ENCODE assay signal across 23 cellular contexts in the genomic region with DNA sequence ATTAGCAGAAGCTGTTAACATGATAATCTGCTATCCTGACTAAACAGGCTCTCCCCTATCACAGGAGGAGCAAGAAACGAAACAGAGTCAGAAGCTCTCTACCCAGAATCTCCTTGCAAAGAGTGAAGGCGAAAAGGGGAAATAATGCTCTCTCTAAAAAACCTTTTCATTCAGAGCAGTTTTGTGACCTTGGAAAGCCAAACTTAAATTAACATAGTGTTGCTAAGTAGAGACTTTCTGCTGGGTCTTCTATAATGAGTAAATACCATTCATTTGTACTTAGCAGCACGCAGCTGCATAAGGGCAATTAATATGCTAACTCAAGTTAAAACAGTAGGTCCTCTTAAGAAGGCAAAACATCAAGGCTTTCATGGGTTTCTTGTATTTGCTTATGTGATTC.
DNase-seq lines count a peak whose midpoint lies in the region; ATAC-seq and TF ChIP-seq lines count a peak whose summit lies in the region.
"Had no signal": no experiment of that assay in that cellular context is flagged by ENCODE, and none has a peak within 500 bp of the region (broad histone marks: within the 10 kb centered on the region; RNA-seq: fewer than 3 reads in every experiment).

No MANE protein-coding gene starts in this region.

- no peak overlapping the region for H3K4me2 ChIP-seq in Karpas-422 (ENCODE audit: low read depth, low read length, poor library complexity, severe bottlenecking)

- H4K20me1 ChIP-seq in Karpas-422 (ENCODE audit: insufficient read depth, low read depth, low read length), result no peaks in the 10 kb centered on the region

- H3K4me3 ChIP-seq in iPS-20b (ENCODE audit: low read length), result peak overlapping the region; percentile 31; the same call in 1 of the 2 replicates
- no peak overlapping the region for H3K4me3 ChIP-seq in Karpas-422 (ENCODE audit: low read length)
- H3K4me3 ChIP-seq: dorsolateral prefrontal cortex, GM23248, lung, skin epidermis, suprapubic skin had no signal

- DNase-seq in GM13976 (ENCODE audit: low spot score), result peak; percentile 17
- peak; percentile 23 for DNase-seq in RPMI8226
- no peak for DNase-seq in T1000 (lab: John Stamatoyannopoulos, UW)
- DNase-seq in RKO (ENCODE audit: low spot score), result no peak
- no peak for DNase-seq in Karpas-422
- DNase-seq in activated effector memory CD4-positive, alpha-beta T cell treated with anti-CD3 and anti-CD28 coated beads, Interleukin-2, amount 50 U/mL, for 16 hours, result no peak
- DNase-seq: activated CD8-positive, alpha-beta memory T cell treated with anti-CD3 and anti-CD28 coated beads, Interleukin-2, amount 50 U/mL, for 4 hours; activated naive CD8-positive, alpha-beta T cell treated with anti-CD3 and anti-CD28 coated beads, Interleukin-2, amount 10 ng/mL, durations not matched to agents 7 days and 5 days; dorsolateral prefrontal cortex; GM23248; KBM-7; kidney glomerular epithelial cell; NCI-H1694 treated with DMSO at 0.1 percent for 48 hours; NCI-H748 treated with DMSO at 0.1 percent for 48 hours; stimulated activated CD4-positive, alpha-beta T cell treated with anti-CD3 and anti-CD28 coated beads, Interleukin-2, amount 100 ng/mL, for 24 hours; T-helper 17 cell had no signal

- no peaks in the 10 kb centered on the region for H3K9me2 ChIP-seq in Karpas-422 (replicated peaks; ENCODE audit: insufficient read depth, low read length)

- H3K27ac ChIP-seq in iPS-20b (ENCODE audit: low read length), result peak overlapping the region; percentile 63
- no peak overlapping the region for H3K27ac ChIP-seq in Karpas-422 (ENCODE audit: low read length)
- H3K27ac ChIP-seq: C4-2B, dorsolateral prefrontal cortex, GM23248, skin epidermis, suprapubic skin had no signal

- ATAC-seq in HG03196 (IDR thresholded peaks at IDR 0.05; ENCODE audit: unreplicated experiment), result peak; percentile 61
- ATAC-seq: stimulated activated effector memory CD8-positive, alpha-beta T cell treated with anti-CD3 and anti-CD28 coated beads, Interleukin-12 subunit alpha, Interleukin-12 subunit beta, amount 100 ng/mL, for 72 hours; T-helper 17 cell had no signal

- in situ Hi-C loops in GM13976 (cut with MboI; ENCODE audit: low sequenced_read_pairs, unreplicated experiment), result no loop called here

- peak overlapping the region; percentile 52; the same call in 1 of the 2 replicates for H3K9ac ChIP-seq in iPS-20b (ENCODE audit: low read depth, low read length)
- no peak overlapping the region for H3K9ac ChIP-seq in Karpas-422 (ENCODE audit: low read length)
- H3K9ac ChIP-seq: GM23248 had no signal

- H3K27me3 ChIP-seq in iPS-20b (ENCODE audit: insufficient read depth, low read length), result no peaks in the 10 kb centered on the region; the same call in 1 of the 2 replicates
- H3K27me3 ChIP-seq in Karpas-422 (ENCODE audit: low read length), result no peaks in the 10 kb centered on the region

- H3K79me2 ChIP-seq in Karpas-422 (ENCODE audit: low read length), result no peaks in the 10 kb centered on the region

- H3K36me3 ChIP-seq in iPS-20b (ENCODE audit: insufficient read depth, low read depth, low read length) (no peaks in the 10 kb centered on the region), Karpas-422 (ENCODE audit: insufficient read depth, low read length) (no peaks in the 10 kb centered on the region)
- H3K36me3 ChIP-seq: suprapubic skin had no signal

- TF ChIP-seq CTCF in GM13976 (IDR thresholded peaks at IDR 0.05; ENCODE audit: borderline replicate concordance, control extremely low read depth, extremely low read depth, insufficient read depth, missing control alignments), result no peak

- H3K4me1 ChIP-seq in iPS-20b (ENCODE audit: insufficient read depth, low read length), result peaks cover 27% of the 10 kb centered on the region; the same call in 1 of the 2 replicates
- H3K4me1 ChIP-seq in Karpas-422 (ENCODE audit: low read length), result no peaks in the 10 kb centered on the region
- H3K4me1 ChIP-seq: suprapubic skin had no signal

- no peaks in the 10 kb centered on the region for H3K9me3 ChIP-seq in iPS-20b (ENCODE audit: insufficient read depth, low read depth, low read length)
- no peaks in the 10 kb centered on the region for H3K9me3 ChIP-seq in Karpas-422 (ENCODE audit: low read length)
- H3K9me3 ChIP-seq: suprapubic skin had no signal

- H2AFZ ChIP-seq in Karpas-422 (ENCODE audit: low read length), result no peak overlapping the region
- H2AFZ ChIP-seq: GM23248 had no signal

Comparison
In these comparisons a context has a peak if more than half of its experiments do, and no peak if none do; other contexts are left out.
1. DNase-seq: peak in GM13976 (single experiment) and RPMI8226 (single experiment); none in T1000 (single experiment), RKO (single experiment), Karpas-422 (single experiment) and activated effector memory CD4-positive, alpha-beta T cell treated with anti-CD3 and anti-CD28 coated beads, Interleukin-2, amount 50 U/mL, for 16 hours (single experiment).